ENCODE assay signal across 14 cellular contexts in genomic region chr11:34029176-34029575, GRCh38.
"Had no signal": no experiment of that assay in that cellular context is flagged by ENCODE, and none has a peak within 500 bp of the region (broad histone marks: within the 10 kb centered on the region; RNA-seq: fewer than 3 reads in every experiment).

No MANE protein-coding gene starts in this region.

- H3K27ac ChIP-seq: brain microvascular endothelial cell, dorsolateral prefrontal cortex, gastroesophageal sphincter, lower lobe of right lung, vagina had no signal

- H3K4me3 ChIP-seq: dorsolateral prefrontal cortex, gastroesophageal sphincter, lower lobe of right lung, tibial artery, vagina had no signal

- H3K36me3 ChIP-seq: brain microvascular endothelial cell, gastroesophageal sphincter, lower lobe of right lung, tibial artery, vagina had no signal

- DNase-seq: activated T-cell treated with anti-CD3 and anti-CD28 coated beads, Interleukin-2, amount 50 U/mL, for 1 hour; amniotic stem cell; brain microvascular endothelial cell; cerebellar nuclear complex; lower lobe of right lung; natural killer cell; stimulated activated CD4-positive, alpha-beta T cell treated with anti-CD3 and anti-CD28 coated beads, Interleukin-15, amount 100 ng/mL, for 24 hours; stimulated activated CD4-positive, alpha-beta T cell treated with anti-CD3 and anti-CD28 coated beads, Interleukin-4, amount 100 ng/mL, for 24 hours; SW 1271 had no signal

- ATAC-seq: activated naive CD4-positive, alpha-beta T cell treated with anti-CD3 and anti-CD28 coated beads, Interleukin-2, amount 50 U/mL, for 72 hours; gastroesophageal sphincter; natural killer cell had no signal

- H3K4me1 ChIP-seq: gastroesophageal sphincter had no signal

- H3K27me3 ChIP-seq: brain microvascular endothelial cell, dorsolateral prefrontal cortex, gastroesophageal sphincter, tibial artery, vagina had no signal

- H3K9me3 ChIP-seq: gastroesophageal sphincter, lower lobe of right lung, tibial artery, vagina had no signal
